20 cellular contexts compared by ENCODE assay signal in genomic region chr6:15620616-15621015, GRCh38. TPM values are rescaled to one million over a fixed set of nuclear protein-coding genes. Genes with fewer than 3 reads are reported as not detected.
DNase-seq lines count a peak whose midpoint lies in the region; ATAC-seq, FAIRE-seq and TF ChIP-seq lines count a peak whose summit lies in the region.
"Had no signal": no experiment of that assay in that cellular context is flagged by ENCODE, and none has a peak within 500 bp of the region (broad histone marks: within the 10 kb centered on the region; RNA-seq: fewer than 3 reads in every experiment).

No MANE protein-coding gene starts in this region.

- no peak overlapping the region for H3K4me2 ChIP-seq in K562 (ENCODE audit: insufficient read depth, low read length)
- H3K4me2 ChIP-seq in GM23248 (ENCODE audit: unreplicated experiment) = no peak overlapping the region

- TF ChIP-seq EP300 in K562 (IDR thresholded peaks at IDR 0.05; ENCODE audit: low read length) = no peak

- ATAC-seq in Right ventricle myocardium superior (ENCODE audit: poor library complexity) (peak; percentile 49), K562 (peak; percentile 71), GM19351 (IDR thresholded peaks at IDR 0.05; ENCODE audit: unreplicated experiment) (no peak), GM21528 (IDR thresholded peaks at IDR 0.05; ENCODE audit: low FRiP score, unreplicated experiment) (no peak)
- ATAC-seq: Panc1; stimulated activated effector memory CD8-positive, alpha-beta T cell treated with anti-CD3 and anti-CD28 coated beads, Interleukin-12 subunit alpha, Interleukin-12 subunit beta, amount 100 ng/mL, for 72 hours had no signal

- H3K4me1 ChIP-seq in K562 (replicated peaks in 1 of 2; ENCODE audit: control insufficient read depth in 2 of 2, insufficient read depth in 2 of 2, low read length in 2 of 2) (peaks cover 4 to 30% of the 10 kb centered on the region in 2 experiments), GM23248 (ENCODE audit: insufficient read depth) (peaks cover 19% of the 10 kb centered on the region)

- H3K36me3 ChIP-seq in K562 (ENCODE audit: control insufficient read depth, insufficient read depth, low read length) (peaks cover 9% of the 10 kb centered on the region; the same call in 2 of the 3 replicates), GM23248 (ENCODE audit: low read depth) (no peaks in the 10 kb centered on the region)
- H3K36me3 ChIP-seq: sigmoid colon had no signal

- POLR2A ChIA-PET in K562 (lab: Yijun Ruan, JAX) = interaction anchor here (0.6 to 2.6 kb wide), 11 partner anchors 8 to 1491 kb away, joined by 3 to 15 read pairs (median 3); no protein-coding TSS in a partner anchor

- no peaks in the 10 kb centered on the region for H3F3A ChIP-seq in GM23248 (ENCODE audit: insufficient read depth)

- WGBS in K562 (ENCODE audit: insufficient coverage, low coverage, missing lambda C conversion rate) = 21% methylated on average over 4 of the region's 4 CpGs
- 92 to 100% methylated on average over 4 of the region's 4 CpGs for WGBS in GM23248 (ENCODE audit: low coverage in 1 of 2, low lambda C conversion rate in 2 of 2, missing lambda C conversion rate in 2 of 2), 2 experiments

- H3K4me3 ChIP-seq in K562 (no peak overlapping the region), GM23248 (no peak overlapping the region)
- H3K4me3 ChIP-seq: sigmoid colon had no signal

- H3K9ac ChIP-seq in K562 (ENCODE audit: insufficient read depth in 1 of 2, low read depth in 2 of 2, low read length in 2 of 2) (peak overlapping the region in 1 of 2 experiments; percentile 74; a peak in 2 of 4 replicates), GM23248 (no peak overlapping the region)

- TF ChIP-seq CTCF in K562 (IDR thresholded peaks at IDR 0.05 in 2 of 3, conservative IDR thresholded peaks at IDR 0.05 in 1 of 3; ENCODE audit: insufficient read depth in 2 of 3, low read depth in 1 of 3, low read length in 3 of 3) = no peak

- no peaks in the 10 kb centered on the region for H3K27me3 ChIP-seq in K562 (ENCODE audit: control insufficient read depth in 2 of 2, insufficient read depth in 2 of 2, low read length in 2 of 2)
- H3K27me3 ChIP-seq in GM23248 (replicated peaks; ENCODE audit: insufficient read depth) = no peaks in the 10 kb centered on the region
- H3K27me3 ChIP-seq: sigmoid colon had no signal

- CTCF ChIA-PET in K562 (lab: Yijun Ruan, JAX; ENCODE audit: low intra/inter-chr PET ratio) = no interaction called here

- H4K20me1 ChIP-seq in K562 (replicated peaks; ENCODE audit: control insufficient read depth, insufficient read depth, low read length) = no peaks in the 10 kb centered on the region
- no peaks in the 10 kb centered on the region for H4K20me1 ChIP-seq in GM23248 (ENCODE audit: insufficient read depth)

- intact Hi-C loops in Right ventricle myocardium superior (cut with DNase I) = loop anchor here (5.0 kb wide), 3 partner anchors 103 to 1493 kb away; no protein-coding TSS in a partner anchor
- intact Hi-C loops in cardiac septum (cut with DNase I) = loop anchor here (1.0 to 10.0 kb wide), 5 partner anchors 24 to 1496 kb away; partner anchors contain the start of gene JARID2
- intact Hi-C loops in K562 (cut with micrococcal nuclease) = loop anchor here (1.0 to 5.0 kb wide), 5 partner anchors 51 to 688 kb away; partner anchors contain the start of gene JARID2

- no peaks in the 10 kb centered on the region for H3K9me2 ChIP-seq in GM23248 (ENCODE audit: insufficient read depth)

- H2AFZ ChIP-seq in K562 (ENCODE audit: low read depth, low read length) (peak overlapping the region; percentile 34; the same call in 1 of the 2 replicates), GM23248 (no peak overlapping the region)

- H3K9me3 ChIP-seq in K562 (replicated peaks; ENCODE audit: control insufficient read depth, insufficient read depth, low read depth, low read length) (no peaks in the 10 kb centered on the region), GM23248 (ENCODE audit: low read depth) (no peaks in the 10 kb centered on the region)
- H3K9me3 ChIP-seq: sigmoid colon had no signal

- DNase-seq in Right ventricle myocardium superior (no peak), cardiac septum (ENCODE audit: low spot score) (no peak), NCI-H446 (lab: John Stamatoyannopoulos, UW) (peak; percentile 29 to 63), K562 (ENCODE audit: extremely low read depth in 1 of 4, low spot score in 3 of 4) (peak in 1 of 4 experiments; percentile 74), GM23248 (no peak)
- DNase-seq in activated naive CD4-positive, alpha-beta T cell (lab: John Stamatoyannopoulos, UW) = no peak
- DNase-seq: ACHN, DMS53, hippocampal formation, islet precursor cell, Karpas-422, naive B cell, NCI-H1436, NCI-H748 treated with DMSO at 0.1 percent for 48 hours, sigmoid colon, T1000 had no signal

- in situ Hi-C loops in K562 (cut with MboI) = no loop called here
- in situ Hi-C loops in GM23248 (cut with MboI) = no loop called here

- BruUV-seq in K562 (replicated peaks; lab: Mats Ljungman, UMichigan) = no TSS peak

- H3K9me1 ChIP-seq in K562 (ENCODE audit: control insufficient read depth, insufficient read depth, low read length) = no peaks in the 10 kb centered on the region

- FAIRE-seq in K562 (lab: Jason Lieb, UNC) = peak; percentile 72

- H3K27ac ChIP-seq in K562 (ENCODE audit: extremely low read depth, low read depth, low read length) = peak overlapping the region; percentile 85; the same call in 2 of the 3 replicates
- H3K27ac ChIP-seq in GM23248 = no peak overlapping the region

- no peak for TF ChIP-seq POLR2A in K562 (conservative IDR thresholded peaks at IDR 0.05)

- H3K79me2 ChIP-seq in K562 (ENCODE audit: control insufficient read depth, insufficient read depth, low read length) (peaks cover 57% of the 10 kb centered on the region), GM23248 (ENCODE audit: insufficient read depth) (peaks cover 22% of the 10 kb centered on the region; the same call in 1 of the 2 replicates)

- TF ChIP-seq RAD21 in K562 (CRISPR knock-in tag; conservative IDR thresholded peaks at IDR 0.05 in 1 of 2, IDR thresholded peaks at IDR 0.05 in 1 of 2) = no peak

TF ChIP-seq in K562, 482 proteins besides CTCF, POLR2A, EP300 and RAD21 (continues in another document):
- TF ChIP-seq CXXC5 (CRISPR knock-in tag; IDR thresholded peaks at IDR 0.05) (0 out of 2 replicates have a peak, but pooled peaks have one; percentile 5), TAL1 (IDR thresholded peaks at IDR 0.05) (0 out of 2 replicates have a peak, but pooled peaks have one; percentile 11), MNT (conservative IDR thresholded peaks at IDR 0.05) (0 out of 4 replicates have a peak, but pooled peaks of 1 of the 2 experiments have one; percentile 14), ZNF197 (CRISPR knock-in tag; IDR thresholded peaks at IDR 0.05; ENCODE audit: low read depth) (0 out of 2 replicates have a peak, but pooled peaks have one; percentile 10)

RNA-seq across cellular contexts. Expression of gene DTNBP1, which starts 42.2 kb away (rescaled TPM):
- total RNA-seq in Right ventricle myocardium superior = 20.8 TPM
- total RNA-seq in cardiac septum = 19.0 TPM
- 29.2 and 29.4 TPM in 2 replicates for total RNA-seq in K562 (2011; cell fraction: chromatin; rRNA removed; ENCODE audit: low replicate concordance)
- 15.7 and 16.3 TPM in 2 replicates for total RNA-seq in K562 (2011; cell fraction: nucleolus; rRNA removed)
- 24.2 and 31.1 TPM in 2 replicates for total RNA-seq in K562 (2011; cell fraction: nucleoplasm; rRNA removed)
- 17.8 and 18.2 TPM in 2 replicates for total RNA-seq in K562 (2014; rRNA removed)
- 15.2 and 16.7 TPM in 2 replicates for total RNA-seq in K562 (2014; rRNA removed; fragmentation: Illumina TruSeq; extraction: Trizol)
- total RNA-seq in K562 (2015; rRNA removed; fragmentation: Illumina TruSeq; extraction: Trizol) = 20.4 and 20.7 TPM in 2 replicates
- 37.1 and 37.7 TPM in 2 replicates for total RNA-seq in K562 (2021)
- polyA plus RNA-seq in K562 (2011; rRNA removed) = 34.4 and 44.1 TPM in 2 replicates
- polyA plus RNA-seq in K562 (2011; cell fraction: cytosol; rRNA removed) = 45.5 and 47.8 TPM in 2 replicates
- polyA plus RNA-seq in K562 (2011; cell fraction: nucleus; rRNA removed) = 22.0 and 27.6 TPM in 2 replicates
- 50.7 and 54.0 TPM in 2 replicates for polyA plus RNA-seq in K562 (2012)
- polyA plus RNA-seq in K562 (2014; fragmentation: Illumina TruSeq; extraction: Trizol) = 40.8 and 54.5 TPM in 2 replicates
- 10 to 100 TPM; 20.2 to 21.4 TPM for polyA plus RNA-seq in K562 (2014; fragmentation: Nextera tagmentation; extraction: Ambion mirVana)
- 42.1 and 45.4 TPM in 2 replicates for polyA plus RNA-seq in K562 (2014; rRNA removed)
- polyA minus RNA-seq in K562 (2011; rRNA and poly(A)+ RNA removed) = 19.4 and 24.8 TPM in 2 replicates
- 13.0 and 18.5 TPM in 2 replicates for polyA minus RNA-seq in K562 (2011; cell fraction: cytosol; rRNA and poly(A)+ RNA removed)
- 7.4 and 12.0 TPM in 2 replicates for polyA minus RNA-seq in K562 (2011; cell fraction: nucleus; rRNA and poly(A)+ RNA removed)
- 0.32 and 3.9 TPM in 2 replicates for total RNA-seq in GM23248 (2014; rRNA removed; shearing (Covaris generic))
- 15.8 and 18.1 TPM in 2 replicates for polyA plus RNA-seq in GM23248 (2016; fragmentation: Nextera tagmentation; extraction: Ambion mirVana)

Comparison
In these comparisons a context has a peak if more than half of its experiments do, and no peak if none do; other contexts are left out.
1. ATAC-seq: peak in Right ventricle myocardium superior (single experiment) and K562 (single experiment); none in GM19351 (single experiment) and GM21528 (single experiment).
2. DNase-seq: peak in NCI-H446 (2 of 2); none in Right ventricle myocardium superior (single experiment), cardiac septum (single experiment), GM23248 (single experiment) and activated naive CD4-positive, alpha-beta T cell (0 of 4).